In the genomic region with DNA sequence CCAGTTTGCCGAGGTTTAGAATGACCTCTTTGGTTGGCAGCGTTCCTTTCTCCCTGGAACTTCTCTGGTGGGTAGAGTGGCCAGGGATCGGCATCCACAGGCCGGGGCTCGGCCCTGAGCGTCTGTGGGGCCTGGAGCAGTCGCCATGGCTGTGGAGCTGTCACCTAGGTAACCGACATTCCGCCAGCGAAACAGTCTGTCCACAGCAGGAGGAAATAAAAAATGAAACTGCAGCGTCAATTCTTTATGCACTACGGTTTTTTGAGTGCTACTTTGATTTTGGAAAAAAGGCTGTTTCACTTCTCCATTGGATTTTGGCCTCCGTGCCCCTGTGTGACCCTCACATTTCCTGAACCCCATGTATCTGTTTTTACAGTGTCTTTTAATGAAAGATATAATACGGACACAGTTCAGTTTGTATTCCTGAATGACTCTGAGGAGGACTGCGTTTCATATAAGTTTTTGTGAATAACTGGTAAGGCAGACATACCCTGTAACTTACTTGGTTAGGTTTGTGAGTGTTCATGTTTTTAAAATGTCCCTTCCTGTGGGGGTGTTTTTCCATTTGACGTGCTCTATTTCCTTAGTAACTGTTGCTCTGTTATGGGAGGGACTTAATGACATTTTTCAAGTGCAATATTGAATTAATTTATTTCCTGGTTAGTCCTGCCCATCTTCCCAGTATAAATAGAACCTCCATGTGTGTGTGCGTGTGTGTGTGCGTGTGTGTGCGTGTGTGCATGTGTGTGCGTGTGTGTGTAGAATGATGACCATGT, we compare ENCODE assay signal across 8 cellular contexts.
DNase-seq lines count a peak whose midpoint lies in the region; ATAC-seq and TF ChIP-seq lines count a peak whose summit lies in the region.

No MANE protein-coding gene starts in this region.

- H3K4me3 Mint-ChIP-seq in activated CD4-positive, alpha-beta T cell treated with anti-CD3 and anti-CD28 coated beads for 36 hours: peak overlapping the region; percentile 72

- no peak for TF ChIP-seq CTCF in adrenal gland (IDR thresholded peaks at IDR 0.05)
- TF ChIP-seq CTCF in heart left ventricle (IDR thresholded peaks at IDR 0.05): no peak

- WGBS in adrenal gland, 4 donors: 29 to 35% (median 31%) methylated on average over 20 of the region's 20 CpGs
- WGBS in heart left ventricle, 4 donors: 25 to 32% (median 27%) methylated on average over 20 of the region's 20 CpGs

- H3K9me3 ChIP-seq in adrenal gland (replicated peaks in 1 of 3) (no peaks in the 10 kb centered on the region), heart left ventricle (no peaks in the 10 kb centered on the region)

- peak overlapping the region; percentile 36 to 88 (median 66) for H3K27ac ChIP-seq in adrenal gland
- peak overlapping the region; percentile 56 to 97 (median 80) for H3K27ac ChIP-seq in heart left ventricle

- intact Hi-C loops in activated CD4-positive, alpha-beta T cell treated with anti-CD3 and anti-CD28 coated beads for 36 hours (cut with DNase I, micrococcal nuclease): loop anchor here in 1 of 2 experiments (1.0 to 2.0 kb wide), 4 partner anchors 51 to 543 kb away; no protein-coding TSS in a partner anchor
- intact Hi-C loops in adrenal gland (cut with DNase I) (no loop called here), heart left ventricle (cut with DNase I) (loop anchor here in 7 of 10 donors (2.0 to 10.0 kb wide), 10 partner anchors 35 to 165 kb away; a partner anchor contains a TSS)

- H3K9me3 Mint-ChIP-seq in activated CD4-positive, alpha-beta T cell treated with anti-CD3 and anti-CD28 coated beads for 36 hours (ENCODE audit: low read depth): peaks cover 2% of the 10 kb centered on the region

- TF ChIP-seq POLR2A in adrenal gland (IDR thresholded peaks at IDR 0.05) (no peak), heart left ventricle (IDR thresholded peaks at IDR 0.05) (no peak)

- peak; percentile 59 for DNase-seq in activated CD4-positive, alpha-beta T cell treated with anti-CD3 and anti-CD28 coated beads for 36 hours
- no peak for DNase-seq in activated CD4-positive, alpha-beta T cell treated with anti-CD3 and anti-CD28 coated beads, Interleukin-2, amount 50 U/mL, for 4 hours
- peak; percentile 10 for DNase-seq in NAMALWA (ENCODE audit: low spot score)
- peak; percentile 60 to 88 (median 68) for DNase-seq in adrenal gland
- DNase-seq in heart left ventricle: peak; percentile 76 to 82 (median 80)
- DNase-seq in pulmonary artery endothelial cell (ENCODE audit: low read depth, low spot score): peak; percentile 80
- no peak for DNase-seq in SHP77 (lab: John Stamatoyannopoulos, UW)

- H3K4me1 ChIP-seq in adrenal gland (replicated peaks in 1 of 2) (peaks cover 8 to 38% of the 10 kb centered on the region in 2 donors), heart left ventricle (peaks cover 0 to 73% (median 58%) of the 10 kb centered on the region in 12 donors)

- peak overlapping the region; percentile 98 for H3K27ac Mint-ChIP-seq in activated CD4-positive, alpha-beta T cell treated with anti-CD3 and anti-CD28 coated beads for 36 hours

- H3K36me3 ChIP-seq in adrenal gland (replicated peaks in 1 of 2) (no peaks in the 10 kb centered on the region), heart left ventricle (no peaks in the 10 kb centered on the region)

- ATAC-seq in activated CD4-positive, alpha-beta T cell treated with anti-CD3 and anti-CD28 coated beads for 36 hours: peak; percentile 69
- peak; percentile 72 to 84 (median 75) for ATAC-seq in heart left ventricle
- ATAC-seq in HG03045 (IDR thresholded peaks at IDR 0.05; ENCODE audit: unreplicated experiment): no peak

- POLR2A ChIA-PET in activated CD4-positive, alpha-beta T cell treated with anti-CD3 and anti-CD28 coated beads for 36 hours (lab: Charles Lee): interaction anchor here (0.7 to 1.3 kb wide), 4 partner anchors 13 to 435 kb away, joined by 3 to 4 read pairs (median 4); no protein-coding TSS in a partner anchor

- H3K27me3 ChIP-seq in adrenal gland: no peaks in the 10 kb centered on the region
- H3K27me3 ChIP-seq in heart left ventricle: no peaks in the 10 kb centered on the region

- no peaks in the 10 kb centered on the region for H3K27me3 Mint-ChIP-seq in activated CD4-positive, alpha-beta T cell treated with anti-CD3 and anti-CD28 coated beads for 36 hours

- H3K36me3 Mint-ChIP-seq in activated CD4-positive, alpha-beta T cell treated with anti-CD3 and anti-CD28 coated beads for 36 hours (ENCODE audit: low read depth): peaks cover 3% of the 10 kb centered on the region

- H3K4me1 Mint-ChIP-seq in activated CD4-positive, alpha-beta T cell treated with anti-CD3 and anti-CD28 coated beads for 36 hours: peaks cover 74% of the 10 kb centered on the region

- CTCF ChIA-PET in activated CD4-positive, alpha-beta T cell treated with anti-CD3 and anti-CD28 coated beads for 36 hours (lab: Charles Lee): interaction anchor here (0.6 to 1.5 kb wide), 2 partner anchors 55 to 166 kb away, joined by 3 to 7 read pairs; no protein-coding TSS in a partner anchor

- H3K4me3 ChIP-seq in adrenal gland: peak overlapping the region in 1 of 4 donors; percentile 41
- H3K4me3 ChIP-seq in heart left ventricle: peak overlapping the region in 9 of 12 donors; percentile 15 to 55 (median 39)

Comparison
In these comparisons a context has a peak if more than half of its experiments do, and no peak if none do; other contexts are left out.
1. DNase-seq: peak in activated CD4-positive, alpha-beta T cell treated with anti-CD3 and anti-CD28 coated beads for 36 hours (single experiment), NAMALWA (single experiment), adrenal gland (7 of 7), heart left ventricle (5 of 5) and pulmonary artery endothelial cell (single experiment); none in activated CD4-positive, alpha-beta T cell treated with anti-CD3 and anti-CD28 coated beads, Interleukin-2, amount 50 U/mL, for 4 hours (0 of 2) and SHP77 (0 of 2).
2. intact Hi-C loops: an anchor here in heart left ventricle (2.0 to 10.0 kb wide); none called in adrenal gland.